In the genomic region with DNA sequence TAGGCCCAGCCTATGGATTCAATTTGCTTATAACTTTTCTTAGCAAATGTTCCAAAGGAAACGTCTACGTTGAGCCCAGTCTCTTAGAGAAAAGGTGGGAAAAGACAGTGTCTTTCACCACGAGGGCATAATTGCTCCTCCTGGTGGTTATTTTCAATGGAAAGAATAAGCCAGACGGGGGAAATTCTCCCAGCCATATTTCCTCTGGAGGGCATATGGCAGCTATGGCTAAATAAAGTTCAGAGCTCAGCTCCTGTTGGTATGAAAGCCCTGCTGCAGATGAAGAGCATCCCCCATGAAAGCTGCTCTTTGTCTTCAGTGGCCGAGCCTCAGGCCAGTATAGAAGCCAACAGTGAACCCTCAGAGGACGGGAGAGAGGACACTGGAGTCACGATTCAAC, we compare ENCODE assay signal across 15 cellular contexts.
A peak's percentile ranks its signal among the peaks of the same experiment; 100 is the strongest.
DNase-seq lines count a peak whose midpoint lies in the region; ATAC-seq, FAIRE-seq and TF ChIP-seq lines count a peak whose summit lies in the region.
"Had no signal": no experiment of that assay in that cellular context is flagged by ENCODE, and none has a peak within 500 bp of the region (broad histone marks: within the 10 kb centered on the region; RNA-seq: fewer than 3 reads in every experiment).

No MANE protein-coding gene starts in this region.

- RAD21 ChIA-PET in GM12878 (lab: Charles Lee; ENCODE audit: unreplicated experiment): interaction anchor here (1.3 kb wide), 1 partner anchor 315 kb away, joined by 5 read pairs; no protein-coding TSS in a partner anchor

- TF ChIP-seq RAD21 in GM12878 (IDR thresholded peaks at IDR 0.05; ENCODE audit: insufficient read depth, low read depth, low read length): no peak

- BruUV-seq in GM12878 (replicated peaks; lab: Mats Ljungman, UMichigan): no TSS peak

- no peak for ATAC-seq in GM12878
- ATAC-seq in psoas muscle: no peak
- no peak for ATAC-seq in HG03196 (IDR thresholded peaks at IDR 0.05; ENCODE audit: unreplicated experiment)
- ATAC-seq: left ventricle myocardium superior had no signal

- CTCF ChIA-PET in GM12878 (lab: Yijun Ruan, JAX): interaction anchor here (1.0 to 1.6 kb wide), 4 partner anchors 17 to 316 kb away, joined by 3 to 6 read pairs (median 6); no protein-coding TSS in a partner anchor

- no peak overlapping the region for H3K4me3 ChIP-seq in GM12878
- H3K4me3 ChIP-seq in kidney (ENCODE audit: low read length in 2 of 2): no peak overlapping the region
- no peak overlapping the region for H3K4me3 ChIP-seq in psoas muscle
- H3K4me3 ChIP-seq in prostate gland: no peak overlapping the region

- no peak for FAIRE-seq in GM12878 (lab: Jason Lieb, UNC)
- no peak for FAIRE-seq in kidney (lab: Jason Lieb, UNC)

- WGBS in GM12878 (ENCODE audit: insufficient coverage, insufficient replicate concordance, low lambda C conversion rate, missing lambda C conversion rate): 17% methylated on average over 7 of the region's 7 CpGs
- 58 to 66% (median 59%) methylated on average over 7 of the region's 7 CpGs for WGBS in psoas muscle, 3 donors
- WGBS in prostate gland: 44% methylated on average over 7 of the region's 7 CpGs

- H3K79me2 ChIP-seq in GM12878 (ENCODE audit: control insufficient read depth, insufficient read depth, low read length): no peaks in the 10 kb centered on the region

- POLR2A ChIA-PET in GM12878 (lab: Charles Lee): no interaction called here

- in situ Hi-C loops in GM12878 (cut with MboI): no loop called here

- H3K27me3 ChIP-seq in GM12878 (replicated peaks in 1 of 2; ENCODE audit: control insufficient read depth in 2 of 2, insufficient read depth in 2 of 2, low read length in 1 of 2): no peaks in the 10 kb centered on the region; a peak in 2 of 4 replicates
- H3K27me3 ChIP-seq in psoas muscle (ENCODE audit: insufficient read depth in 3 of 3, low read length in 2 of 3): no peaks in the 10 kb centered on the region
- no peaks in the 10 kb centered on the region for H3K27me3 ChIP-seq in prostate gland (replicated peaks; ENCODE audit: insufficient read depth)

- intact Hi-C loops in GM12878 (cut with micrococcal nuclease; ENCODE audit: unreplicated experiment) (no loop called here), kidney (cut with DNase I) (loop anchor here (10.0 kb wide), 1 partner anchor 56 kb away; no protein-coding TSS in a partner anchor), psoas muscle (cut with DNase I) (loop anchor here in 1 of 2 donors (10.0 kb wide), 1 partner anchor 304 kb away; no protein-coding TSS in a partner anchor), prostate gland (cut with DNase I) (loop anchor here (10.0 kb wide), 1 partner anchor 56 kb away; no protein-coding TSS in a partner anchor)

- DNase-seq in AG09319 (ENCODE audit: extremely low read depth, low read depth): no peak
- DNase-seq in HT-29 (ENCODE audit: low spot score): peak; percentile 49
- DNase-seq in GM12878 (ENCODE audit: low read depth, low spot score): no peak
- no peak for DNase-seq in kidney
- DNase-seq in psoas muscle: no peak
- DNase-seq in prostate gland (ENCODE audit: low spot score): no peak
- DNase-seq in C1 segment of cervical spinal cord (lab: John Stamatoyannopoulos, UW): no peak
- DNase-seq: activated T-cell treated with anti-CD3 and anti-CD28 coated beads, Interleukin-2, amount 50 U/mL, for 1 hour; caudate nucleus; CD4-positive, CD25-positive, alpha-beta regulatory T cell; left ventricle myocardium superior; NCI-H146; OCI-M1 had no signal

- H3K9me3 ChIP-seq in GM12878 (replicated peaks; ENCODE audit: control insufficient read depth, insufficient read depth, low read length) (no peaks in the 10 kb centered on the region), kidney (ENCODE audit: control insufficient read depth in 1 of 2, low read length in 2 of 2) (no peaks in the 10 kb centered on the region), psoas muscle (no peaks in the 10 kb centered on the region), prostate gland (no peaks in the 10 kb centered on the region)

- TF ChIP-seq EP300 in GM12878 (IDR thresholded peaks at IDR 0.05; ENCODE audit: borderline replicate concordance in 1 of 2, control insufficient read depth in 1 of 2, low read depth in 2 of 2, low read length in 2 of 2): no peak

- no peak overlapping the region for H2AFZ ChIP-seq in GM12878 (ENCODE audit: control insufficient read depth, low read depth, low read length)

- SMC1A ChIA-PET in GM12878 (lab: Charles Lee; ENCODE audit: uncharacterized antibody, unreplicated experiment): interaction anchor here (1.3 kb wide), 2 partner anchors 295 to 316 kb away, joined by 3 to 6 read pairs; no protein-coding TSS in a partner anchor

- H3K36me3 ChIP-seq in GM12878 (ENCODE audit: control insufficient read depth in 2 of 2, insufficient read depth in 2 of 2, low read length in 1 of 2): no peaks in the 10 kb centered on the region
- H3K36me3 ChIP-seq in kidney (ENCODE audit: control insufficient read depth in 1 of 2, insufficient read depth in 2 of 2, low read length in 2 of 2): no peaks in the 10 kb centered on the region
- peaks cover 0 to 17% of the 10 kb centered on the region in 2 donors for H3K36me3 ChIP-seq in psoas muscle (ENCODE audit: insufficient read depth in 1 of 2, low read depth in 1 of 2)
- no peaks in the 10 kb centered on the region for H3K36me3 ChIP-seq in prostate gland

- TF ChIP-seq POLR2A in GM12878 (IDR thresholded peaks at IDR 0.05; ENCODE audit: low read depth, low read length): no peak
- no peak for TF ChIP-seq POLR2A in prostate gland (IDR thresholded peaks at IDR 0.05)

- H3K27ac ChIP-seq in GM12878 (ENCODE audit: control insufficient read depth, insufficient read depth): no peak overlapping the region
- H3K27ac ChIP-seq in kidney (ENCODE audit: low read depth in 2 of 2, low read length in 2 of 2): no peak overlapping the region
- H3K27ac ChIP-seq in psoas muscle: no peak overlapping the region
- no peak overlapping the region for H3K27ac ChIP-seq in prostate gland
- H3K27ac ChIP-seq: HL-60 had no signal

- no peaks in the 10 kb centered on the region for H4K20me1 ChIP-seq in GM12878 (ENCODE audit: control insufficient read depth, insufficient read depth)

- H3K9ac ChIP-seq in GM12878 (ENCODE audit: control insufficient read depth, insufficient read depth, low read length): no peak overlapping the region
- H3K9ac ChIP-seq in kidney (ENCODE audit: low read length in 2 of 2): no peak overlapping the region

- no peak overlapping the region for H3K4me2 ChIP-seq in GM12878 (ENCODE audit: control insufficient read depth, insufficient read depth)

- H3K4me1 ChIP-seq in GM12878 (ENCODE audit: control insufficient read depth, insufficient read depth, low read length) (no peaks in the 10 kb centered on the region), kidney (ENCODE audit: control insufficient read depth in 1 of 2, insufficient read depth in 1 of 2, low read depth in 1 of 2, low read length in 2 of 2) (no peaks in the 10 kb centered on the region), psoas muscle (no peaks in the 10 kb centered on the region), prostate gland (replicated peaks) (no peaks in the 10 kb centered on the region)

- TF ChIP-seq CTCF in AG09319 (IDR thresholded peaks at IDR 0.05; ENCODE audit: low read depth, low read length) (peak; percentile 18), GM12878 (IDR thresholded peaks at IDR 0.05 in 2 of 3, conservative IDR thresholded peaks at IDR 0.05 in 1 of 3; ENCODE audit: control insufficient read depth in 2 of 3, extremely low read depth in 1 of 3, insufficient read depth in 1 of 3, low read depth in 3 of 3, low read length in 3 of 3) (no peak; a peak in 1 of 6 replicates), kidney (IDR thresholded peaks at IDR 0.05; ENCODE audit: borderline replicate concordance, extremely low read depth, insufficient read depth) (peak; percentile 27), psoas muscle (IDR thresholded peaks at IDR 0.05) (no peak), prostate gland (IDR thresholded peaks at IDR 0.05) (peak in 2 of 4 experiments; percentile 7 to 19)

TF ChIP-seq in GM12878, 131 proteins besides CTCF, POLR2A, EP300 and RAD21:
- peak; percentile 20; the same call in 1 of the 2 replicates for TF ChIP-seq SMC3 (IDR thresholded peaks at IDR 0.05; ENCODE audit: borderline replicate concordance, low read length)
- TF ChIP-seq TBL1XR1 (IDR thresholded peaks at IDR 0.05; ENCODE audit: low read depth, low read length): no peak
- TF ChIP-seq NFIC (IDR thresholded peaks at IDR 0.05; ENCODE audit: low read depth, low read length): no peak
- no peak for TF ChIP-seq CREB1 (IDR thresholded peaks at IDR 0.05; ENCODE audit: low read depth)
- TF ChIP-seq DPF2 (IDR thresholded peaks at IDR 0.05): no peak
- TF ChIP-seq ZNF274 (IDR thresholded peaks at IDR 0.05; ENCODE audit: insufficient read depth, insufficient read length): no peak

Comparison
In these comparisons a context has a peak if more than half of its experiments do, and no peak if none do; other contexts are left out.
1. CTCF ChIP-seq: peak in AG09319 (single experiment) and kidney (single experiment); none in GM12878 (0 of 3) and psoas muscle (single experiment).